11 cellular contexts compared by ENCODE assay signal in genomic region chr12:49909826-49910225, GRCh38. TPM values are rescaled to one million over a fixed set of nuclear protein-coding genes. Genes with fewer than 3 reads are reported as not detected.
DNase-seq lines count a peak whose midpoint lies in the region; ATAC-seq and TF ChIP-seq lines count a peak whose summit lies in the region.
"Had no signal": no experiment of that assay in that cellular context is flagged by ENCODE, and none has a peak within 500 bp of the region (broad histone marks: within the 10 kb centered on the region; RNA-seq: fewer than 3 reads in every experiment).

No MANE protein-coding gene starts in this region.

- DNase-seq in HFF-Myc (ENCODE audit: extremely low read depth, low read depth), result peak; percentile 31
- DNase-seq in NCI-H2196 (lab: John Stamatoyannopoulos, UW; ENCODE audit: unreplicated experiment), result peak; percentile 65
- peak; percentile 39 for DNase-seq in fibroblast of villous mesenchyme (ENCODE audit: low read depth)
- peak; percentile 67 for DNase-seq in retina
- no peak for DNase-seq in gastrocnemius medialis
- DNase-seq: erythroblast, NCI-H526, T-helper 9 cell had no signal

- H3K4me3 ChIP-seq in HFF-Myc (replicated peaks; ENCODE audit: low read depth, low read length) (no peak overlapping the region), fibroblast of villous mesenchyme (ENCODE audit: low read depth, low read length) (no peak overlapping the region), gastrocnemius medialis (no peak overlapping the region)

- TF ChIP-seq CTCF in HFF-Myc (IDR thresholded peaks at IDR 0.05; ENCODE audit: low read depth, low read length, missing control alignments) (no peak), fibroblast of villous mesenchyme (IDR thresholded peaks at IDR 0.05; ENCODE audit: insufficient read depth, low read depth, low read length) (no peak), gastrocnemius medialis (IDR thresholded peaks at IDR 0.05 in 4 of 5, conservative IDR thresholded peaks at IDR 0.05 in 1 of 5) (no peak)

- intact Hi-C loops in gastrocnemius medialis (cut with DNase I; ENCODE audit: low total_unique reads), result no loop called here

- no peaks in the 10 kb centered on the region for H3K4me1 ChIP-seq in gastrocnemius medialis

- H3K36me3 ChIP-seq in gastrocnemius medialis, result no peaks in the 10 kb centered on the region

- peaks cover under 1 to 11% (median under 1%) of the 10 kb centered on the region in 3 donors for H3K27me3 ChIP-seq in gastrocnemius medialis

- H3K9me3 ChIP-seq in gastrocnemius medialis, result no peaks in the 10 kb centered on the region

- no peak for ATAC-seq in gastrocnemius medialis
- ATAC-seq in GM21423 (IDR thresholded peaks at IDR 0.05; ENCODE audit: unreplicated experiment), result no peak
- no peak for ATAC-seq in HG03280 (IDR thresholded peaks at IDR 0.05; ENCODE audit: unreplicated experiment)
- no peak for ATAC-seq in GM19351 (IDR thresholded peaks at IDR 0.05; ENCODE audit: unreplicated experiment)

- no peak for TF ChIP-seq POLR2A in gastrocnemius medialis (IDR thresholded peaks at IDR 0.05)

- H3K27ac ChIP-seq in gastrocnemius medialis, result no peak overlapping the region

- in situ Hi-C loops in gastrocnemius medialis (cut with MboI; ENCODE audit: low sequenced_read_pairs in 4 of 4), result no loop called here

RNA-seq across cellular contexts. Expression of gene FAIM2, which starts 6.1 kb away (rescaled TPM):
- 3.0 and 3.9 TPM in 2 replicates for total RNA-seq in fibroblast of villous mesenchyme
- 1 to 10 TPM in 1 of 4 donors, under 1 TPM in 1, not detected in 2; 0.13 to 1.1 TPM for total RNA-seq in gastrocnemius medialis

RNA-seq across cellular contexts. Expression of gene AQP2, which starts 40.7 kb away (rescaled TPM):
- not detected in 2 replicates for total RNA-seq in fibroblast of villous mesenchyme
- total RNA-seq in gastrocnemius medialis, result not detected

RNA-seq across cellular contexts. Expression of gene AQP5, which starts 51.8 kb away (rescaled TPM):
- not detected in 2 replicates for total RNA-seq in fibroblast of villous mesenchyme
- total RNA-seq in gastrocnemius medialis, result not detected

Comparison
In these comparisons a context has a peak if more than half of its experiments do, and no peak if none do; other contexts are left out.
1. DNase-seq: peak in HFF-Myc (single experiment), NCI-H2196 (single experiment), fibroblast of villous mesenchyme (single experiment) and retina (single experiment); none in gastrocnemius medialis (0 of 2).